Comparison of ENCODE assay signal across 10 cellular contexts in the genomic region with DNA sequence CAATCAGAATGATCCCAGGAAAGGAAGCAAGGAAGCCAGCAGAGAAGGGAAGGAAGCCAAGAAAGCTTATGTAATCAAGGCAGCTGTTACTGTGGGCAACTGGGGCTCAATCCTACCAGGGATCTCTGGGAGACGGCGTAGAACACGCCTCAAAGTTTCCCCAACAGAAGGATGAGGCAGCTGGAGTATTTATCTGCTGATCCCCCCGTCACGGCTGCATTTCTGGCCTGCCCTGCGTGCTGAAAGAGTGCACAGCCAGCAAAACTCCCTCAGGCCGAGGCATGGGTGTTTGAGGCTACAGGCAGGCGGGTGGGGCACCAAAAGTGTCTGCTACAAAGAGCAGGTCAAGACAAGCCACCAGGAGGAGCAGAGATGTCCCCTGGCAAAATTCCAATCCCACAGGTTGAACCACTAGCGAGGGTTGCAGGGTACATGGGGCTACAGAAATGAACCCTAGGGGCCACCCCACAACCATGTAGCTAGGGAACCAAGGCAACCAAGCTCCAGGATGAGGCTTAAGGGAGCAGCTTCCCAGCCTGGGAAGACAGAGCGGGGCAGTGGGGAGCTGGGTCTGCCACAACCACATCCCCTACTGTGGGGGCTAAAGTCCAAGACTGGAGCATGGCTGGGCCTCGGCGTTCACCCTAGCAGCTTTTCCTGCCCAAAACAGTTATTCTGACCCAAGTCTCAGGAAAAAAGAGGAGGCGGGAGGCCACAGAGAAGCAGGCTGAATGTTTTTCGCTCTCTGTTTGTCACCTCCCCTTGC.
A peak's percentile ranks its signal among the peaks of the same experiment; 100 is the strongest.
DNase-seq lines count a peak whose midpoint lies in the region; ATAC-seq, FAIRE-seq and TF ChIP-seq lines count a peak whose summit lies in the region.
"Had no signal": no experiment of that assay in that cellular context is flagged by ENCODE, and none has a peak within 500 bp of the region (broad histone marks: within the 10 kb centered on the region; RNA-seq: fewer than 3 reads in every experiment).

No MANE protein-coding gene starts in this region.

- no peaks in the 10 kb centered on the region for H4K20me1 ChIP-seq in H1 (replicated peaks in 1 of 2; ENCODE audit: control insufficient read depth in 1 of 2, insufficient read depth in 2 of 2, low read length in 2 of 2)

- H2BK20ac ChIP-seq in H1 (ENCODE audit: low read length) = no peak overlapping the region

- H2AFZ ChIP-seq in H1 (ENCODE audit: low read length) = no peak overlapping the region

- H2BK15ac ChIP-seq in H1 (ENCODE audit: low read length) = no peak overlapping the region

- no peak overlapping the region for H3K56ac ChIP-seq in H1 (replicated peaks; ENCODE audit: insufficient read length, low read depth, low read length)

- peak; percentile 21 for DNase-seq in Daoy (ENCODE audit: low read depth)
- peak; percentile 49 for DNase-seq in NCI-H2171 (lab: John Stamatoyannopoulos, UW)
- no peak for DNase-seq in H1 (ENCODE audit: low read depth in 1 of 2, low spot score in 2 of 2)
- DNase-seq in non-pigmented ciliary epithelial cell (ENCODE audit: low read depth) = peak; percentile 10
- no peak for DNase-seq in Kasumi-1 (lab: John Stamatoyannopoulos, UW)
- no peak for DNase-seq in SK-N-DZ (ENCODE audit: low spot score)
- no peak for DNase-seq in stimulated activated CD4-positive, alpha-beta T cell treated with anti-CD3 and anti-CD28 coated beads, Interleukin-12 subunit alpha, Interleukin-12 subunit beta, amount 100 ng/mL, for 4 hours
- DNase-seq: NCI-H187 treated with DMSO at 0.1 percent for 48 hours had no signal

- no peaks in the 10 kb centered on the region for H3K27me3 ChIP-seq in H1 (replicated peaks in 1 of 4; ENCODE audit: control insufficient read depth in 3 of 4, extremely low read depth in 1 of 4, insufficient read depth in 3 of 4, low read length in 3 of 4)

- no peak overlapping the region; the same call in 1 of the 2 replicates for H3K18ac ChIP-seq in H1 (ENCODE audit: extremely low read depth, low read length)

- peaks cover 0 to 5% (median 2%) of the 10 kb centered on the region in 4 experiments; a peak in 3 of 7 replicates for H3K4me1 ChIP-seq in H1 (replicated peaks in 1 of 4; ENCODE audit: control insufficient read depth in 3 of 4, insufficient read depth in 4 of 4, low read length in 3 of 4)
- H3K4me1 ChIP-seq: HAP-1 had no signal

- TF ChIP-seq RAD21 in H1 (IDR thresholded peaks at IDR 0.05 in 1 of 2, conservative IDR thresholded peaks at IDR 0.05 in 1 of 2; ENCODE audit: low read depth in 2 of 2, low read length in 2 of 2) = no peak

- H3K27ac ChIP-seq in H1 (ENCODE audit: low read depth, low read length) = no peak overlapping the region

- CTCF ChIA-PET in H1 (lab: Charles Lee; ENCODE audit: partially characterized antibody) = interaction anchor here (0.6 to 1.5 kb wide), 3 partner anchors 13 to 267 kb away, joined by 3 to 4 read pairs (median 3); no protein-coding TSS in a partner anchor

- no peak overlapping the region for H2AK5ac ChIP-seq in H1 (ENCODE audit: low read depth, low read length)

- no peaks in the 10 kb centered on the region for H3K79me1 ChIP-seq in H1 (ENCODE audit: low read depth, low read length)

- ATAC-seq in activated CD4-positive, CD25-positive, alpha-beta regulatory T cell treated with anti-CD3 and anti-CD28 coated beads, Interleukin-2, amount 50 U/mL, for 24 hours = no peak

- no peak overlapping the region for H2BK5ac ChIP-seq in H1 (ENCODE audit: low read depth, low read length)

- H3K4ac ChIP-seq in H1 (replicated peaks; ENCODE audit: insufficient read length, low read depth, low read length) = no peak overlapping the region

- no peak overlapping the region for H3K4me3 ChIP-seq in H1 (ENCODE audit: extremely low read depth in 1 of 4, insufficient read depth in 2 of 4, low read depth in 3 of 4, low read length in 4 of 4)
- H3K4me3 ChIP-seq: HAP-1 had no signal

- no peak for FAIRE-seq in H1 (lab: Jason Lieb, UNC)

- no peaks in the 10 kb centered on the region for H3K9me3 ChIP-seq in H1 (ENCODE audit: insufficient read depth in 2 of 2, low read depth in 1 of 2, low read length in 1 of 2)
- H3K9me3 ChIP-seq: HAP-1 had no signal

- H3K14ac ChIP-seq in H1 (ENCODE audit: insufficient read length) = no peak overlapping the region

- no peak for TF ChIP-seq EP300 in H1 (IDR thresholded peaks at IDR 0.05; ENCODE audit: borderline replicate concordance in 1 of 2, low read depth in 2 of 2, low read length in 2 of 2)

- peak overlapping the region; percentile 81 for H4K91ac ChIP-seq in H1 (replicated peaks; ENCODE audit: insufficient read length, low read length)

- H3K4me2 ChIP-seq in H1 (ENCODE audit: insufficient read depth in 1 of 2, low read depth in 2 of 2, low read length in 2 of 2) = no peak overlapping the region

- H3K23ac ChIP-seq in H1 (ENCODE audit: insufficient read length) = no peak overlapping the region

- H2BK120ac ChIP-seq in H1 (replicated peaks; ENCODE audit: low read depth, low read length) = no peak overlapping the region

- WGBS in H1 (ENCODE audit: extremely low coverage in 1 of 2, insufficient coverage in 1 of 2, insufficient read length in 1 of 2, insufficient replicate concordance in 2 of 2, low coverage in 1 of 2, low lambda C conversion rate in 2 of 2, missing lambda C conversion rate in 1 of 2), 2 experiments = 75% methylated on average over 11 of the region's 14 CpGs; no CpG with 5 or more reads in 1 of the 2 experiments

- H3K23me2 ChIP-seq in H1 (ENCODE audit: low read depth, low read length) = no peaks in the 10 kb centered on the region; the same call in 1 of the 2 replicates

- no peak for TF ChIP-seq POLR2A in H1 (IDR thresholded peaks at IDR 0.05; ENCODE audit: control extremely low read depth in 1 of 2, low read depth in 2 of 2, low read length in 2 of 2)

- H2BK12ac ChIP-seq in H1 (ENCODE audit: low read depth, low read length) = peak overlapping the region; percentile 60; the same call in 1 of the 2 replicates

- no peak overlapping the region for H3K9ac ChIP-seq in H1 (replicated peaks in 1 of 4; ENCODE audit: extremely low read depth in 1 of 4, low read depth in 3 of 4, low read length in 3 of 4)

- no peak for TF ChIP-seq CTCF in H1 (IDR thresholded peaks at IDR 0.05; ENCODE audit: control extremely low read depth in 1 of 3, insufficient read depth in 1 of 3, low read depth in 1 of 3, low read length in 3 of 3)

- no peak overlapping the region for H4K8ac ChIP-seq in H1 (ENCODE audit: extremely low read depth, insufficient read depth, low read length)

- no peaks in the 10 kb centered on the region for H3K36me3 ChIP-seq in H1 (ENCODE audit: control insufficient read depth in 2 of 4, insufficient read depth in 4 of 4, low read length in 3 of 4)
- H3K36me3 ChIP-seq: HAP-1 had no signal

- no peak overlapping the region for H4K5ac ChIP-seq in H1 (ENCODE audit: insufficient read length, low read depth, low read length)

- POLR2A ChIA-PET in H1 (lab: Charles Lee; ENCODE audit: partially characterized antibody) = no interaction called here

- no peaks in the 10 kb centered on the region for H3K79me2 ChIP-seq in H1 (ENCODE audit: control insufficient read depth in 1 of 2, insufficient read depth in 2 of 2, low read length in 2 of 2)

TF ChIP-seq in H1, 55 proteins besides CTCF, POLR2A, EP300 and RAD21:
- TF ChIP-seq, protein P1, sequence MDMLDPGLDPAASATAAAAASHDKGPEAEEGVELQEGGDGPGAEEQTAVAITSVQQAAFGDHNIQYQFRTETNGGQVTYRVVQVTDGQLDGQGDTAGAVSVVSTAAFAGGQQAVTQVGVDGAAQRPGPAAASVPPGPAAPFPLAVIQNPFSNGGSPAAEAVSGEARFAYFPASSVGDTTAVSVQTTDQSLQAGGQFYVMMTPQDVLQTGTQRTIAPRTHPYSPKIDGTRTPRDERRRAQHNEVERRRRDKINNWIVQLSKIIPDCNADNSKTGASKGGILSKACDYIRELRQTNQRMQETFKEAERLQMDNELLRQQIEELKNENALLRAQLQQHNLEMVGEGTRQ (IDR thresholded peaks at IDR 0.05; ENCODE audit: low read length) = no peak
- TF ChIP-seq TEAD4 (IDR thresholded peaks at IDR 0.05; ENCODE audit: low read depth, low read length) = no peak
- no peak for TF ChIP-seq JUN (IDR thresholded peaks at IDR 0.05; ENCODE audit: low read depth, low read length)
- TF ChIP-seq HDAC6 (IDR thresholded peaks at IDR 0.05; ENCODE audit: low read depth, low read length) = no peak
- TF ChIP-seq ASH2L (IDR thresholded peaks at IDR 0.05; ENCODE audit: low read length) = no peak
- no peak for TF ChIP-seq YY1 (IDR thresholded peaks at IDR 0.05; ENCODE audit: low read depth, low read length)
- no peak for TF ChIP-seq PHF8 (conservative IDR thresholded peaks at IDR 0.05; ENCODE audit: low read depth, low read length)
- TF ChIP-seq BACH1 (IDR thresholded peaks at IDR 0.05; ENCODE audit: low read length) = no peak
- TF ChIP-seq KDM1A (IDR thresholded peaks at IDR 0.05; ENCODE audit: borderline replicate concordance, low read length) = no peak
- no peak for TF ChIP-seq FOSL1 (IDR thresholded peaks at IDR 0.05; ENCODE audit: insufficient read depth, low read depth, low read length)
- TF ChIP-seq BCL11A (IDR thresholded peaks at IDR 0.05; ENCODE audit: low read depth in 2 of 2, low read length in 2 of 2) = no peak
- no peak for TF ChIP-seq GABPA (IDR thresholded peaks at IDR 0.05; ENCODE audit: borderline replicate concordance, insufficient read depth, low read length)
- TF ChIP-seq CBX5 (IDR thresholded peaks at IDR 0.05; ENCODE audit: low read depth, low read length) = no peak
- TF ChIP-seq, protein P2, sequence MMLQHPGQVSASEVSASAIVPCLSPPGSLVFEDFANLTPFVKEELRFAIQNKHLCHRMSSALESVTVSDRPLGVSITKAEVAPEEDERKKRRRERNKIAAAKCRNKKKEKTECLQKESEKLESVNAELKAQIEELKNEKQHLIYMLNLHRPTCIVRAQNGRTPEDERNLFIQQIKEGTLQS (IDR thresholded peaks at IDR 0.05; ENCODE audit: insufficient read depth, low read depth, low read length) = no peak
- no peak for TF ChIP-seq CHD1 (IDR thresholded peaks at IDR 0.05; ENCODE audit: low read depth, low read length)
- no peak for TF ChIP-seq TAF7 (optimal IDR thresholded peaks at IDR 0.05; ENCODE audit: borderline replicate concordance, low read depth, low read length)
- TF ChIP-seq SP4 (IDR thresholded peaks at IDR 0.05; ENCODE audit: low read length) = no peak
- TF ChIP-seq TCF12 (IDR thresholded peaks at IDR 0.05; ENCODE audit: low read depth, low read length) = no peak

Comparison
In these comparisons a context has a peak if more than half of its experiments do, and no peak if none do; other contexts are left out.
1. DNase-seq: peak in Daoy (single experiment), NCI-H2171 (single experiment) and non-pigmented ciliary epithelial cell (single experiment); none in H1 (0 of 2), Kasumi-1 (0 of 2), SK-N-DZ (single experiment) and stimulated activated CD4-positive, alpha-beta T cell treated with anti-CD3 and anti-CD28 coated beads, Interleukin-12 subunit alpha, Interleukin-12 subunit beta, amount 100 ng/mL, for 4 hours (single experiment).